Comparison of ENCODE assay signal across 8 cellular contexts in genomic region chr13:30114586-30115256, GRCh38.
DNase-seq lines count a peak whose midpoint lies in the region; ATAC-seq and TF ChIP-seq lines count a peak whose summit lies in the region.

No MANE protein-coding gene starts in this region.

- peak overlapping the region; percentile 59 for H2BK15ac ChIP-seq in neuronal stem cell (ENCODE audit: low read length)

- H3K23ac ChIP-seq in neuronal stem cell (ENCODE audit: low read depth, low read length, poor library complexity), result peak overlapping the region; percentile 86

- no peaks in the 10 kb centered on the region for H3K27me3 ChIP-seq in KMS-11 (ENCODE audit: insufficient read depth, low read depth)
- peaks cover 0 to 12% (median 0%) of the 10 kb centered on the region in 3 experiments for H3K27me3 ChIP-seq in neuronal stem cell (ENCODE audit: control insufficient read depth in 3 of 3, insufficient read depth in 3 of 3, low read depth in 1 of 3, low read length in 3 of 3)

- H3K14ac ChIP-seq in neuronal stem cell (ENCODE audit: low read length), result no peak overlapping the region

- H4K8ac ChIP-seq in neuronal stem cell (ENCODE audit: low read depth, low read length), result no peak overlapping the region

- peak; percentile 77 for TF ChIP-seq CTCF in KMS-11 (conservative IDR thresholded peaks at IDR 0.05; ENCODE audit: low read depth, low read length)
- peak; percentile 93 for TF ChIP-seq CTCF in RWPE1 (conservative IDR thresholded peaks at IDR 0.05; ENCODE audit: low read depth)

- H3K36me3 ChIP-seq in KMS-11 (ENCODE audit: insufficient read depth), result no peaks in the 10 kb centered on the region
- H3K36me3 ChIP-seq in neuronal stem cell (replicated peaks in 1 of 2; ENCODE audit: control insufficient read depth in 2 of 2, insufficient read depth in 2 of 2, low read length in 2 of 2), result no peaks in the 10 kb centered on the region

- H3K79me2 ChIP-seq in KMS-11 (ENCODE audit: insufficient read depth, low read depth), result no peaks in the 10 kb centered on the region

- no peak overlapping the region for H4K91ac ChIP-seq in neuronal stem cell (ENCODE audit: low read depth, low read length, poor library complexity)

- peak overlapping the region; percentile 95 for H3K18ac ChIP-seq in neuronal stem cell (ENCODE audit: low read length)

- H3K9me3 ChIP-seq in neuronal stem cell (replicated peaks in 1 of 2; ENCODE audit: control insufficient read depth in 2 of 2, insufficient read depth in 1 of 2, low read depth in 1 of 2, low read length in 2 of 2), result no peaks in the 10 kb centered on the region

- WGBS in neuronal stem cell (ENCODE audit: extremely low coverage in 2 of 2, insufficient read length in 2 of 2, insufficient replicate concordance in 1 of 2), 2 donors, result no CpG with 5 or more reads among the region's 67 CpGs

- H3K4ac ChIP-seq in neuronal stem cell (ENCODE audit: low read length), result no peak overlapping the region

- CTCF ChIA-PET in RWPE1 (lab: Yijun Ruan, JAX), result interaction anchor here (0.6 to 2.3 kb wide), 25 partner anchors 8 to 994 kb away, joined by 3 to 16 read pairs (median 4); partner anchors contain the start of gene UBL3

- no peak overlapping the region for H2BK120ac ChIP-seq in neuronal stem cell (ENCODE audit: low read depth, low read length)

- H3K4me2 ChIP-seq in KMS-11 (peak overlapping the region; percentile 36; the same call in 1 of the 2 replicates), neuronal stem cell (ENCODE audit: insufficient read depth, low read length, poor library complexity, severe bottlenecking) (peak overlapping the region; percentile 75)

- H3K4me1 ChIP-seq in KMS-11 (ENCODE audit: low read depth, poor library complexity, severe bottlenecking) (peaks cover 8% of the 10 kb centered on the region), neuronal stem cell (ENCODE audit: control insufficient read depth in 2 of 2, insufficient read depth in 1 of 2, low read depth in 1 of 2, low read length in 2 of 2) (peaks cover 14 to 17% of the 10 kb centered on the region in 2 donors)

- peak overlapping the region; percentile 69; the same call in 1 of the 2 replicates for H3K9ac ChIP-seq in KMS-11
- peak overlapping the region; percentile 86 for H3K9ac ChIP-seq in neuronal stem cell (ENCODE audit: low read depth, low read length, poor library complexity)

- H2AFZ ChIP-seq in KMS-11 (ENCODE audit: low read depth) (peak overlapping the region; percentile 51), neuronal stem cell (ENCODE audit: low read length) (peak overlapping the region; percentile 96)

- peak overlapping the region; percentile 75 for H2BK5ac ChIP-seq in neuronal stem cell (ENCODE audit: low read length)

- no peak overlapping the region for H2BK12ac ChIP-seq in neuronal stem cell (ENCODE audit: low read length)

- H3K4me3 ChIP-seq in KMS-11 (IDR thresholded peaks at IDR 0.05; ENCODE audit: insufficient read depth, low read depth, low read length) (no peak overlapping the region), neuronal stem cell (ENCODE audit: low read length in 2 of 2) (peak overlapping the region; percentile 65 to 87)

- DNase-seq in Daoy (ENCODE audit: low read depth), result peak; percentile 86
- peak; percentile 78 for DNase-seq in RWPE1 (ENCODE audit: low spot score)
- DNase-seq in activated gamma-delta T cell (lab: John Stamatoyannopoulos, UW), result peak; percentile 80
- DNase-seq in foreskin melanocyte, result peak; percentile 69
- peak; percentile 85 for DNase-seq in neuronal stem cell (ENCODE audit: low spot score)
- DNase-seq in superior temporal gyrus (ENCODE audit: extremely low spot score), result peak; percentile 90

- peak; percentile 85 for ATAC-seq in GM21737 (IDR thresholded peaks at IDR 0.05; ENCODE audit: unreplicated experiment)

- H4K20me1 ChIP-seq in KMS-11 (ENCODE audit: insufficient read depth), result no peaks in the 10 kb centered on the region

- no peak overlapping the region for H2AK5ac ChIP-seq in neuronal stem cell (ENCODE audit: low read depth, low read length)

- H3K79me1 ChIP-seq in neuronal stem cell (ENCODE audit: low read depth, low read length), result no peaks in the 10 kb centered on the region

- H3K27ac ChIP-seq in KMS-11 (peak overlapping the region; percentile 39; the same call in 1 of the 2 replicates), RWPE1 (peak overlapping the region; percentile 62), neuronal stem cell (replicated peaks; ENCODE audit: low read length) (peak overlapping the region; percentile 72)

- POLR2A ChIA-PET in RWPE1 (lab: Yijun Ruan, JAX; ENCODE audit: low non-redundant PET), result no interaction called here
